8 cellular contexts compared by ENCODE assay signal in the genomic region with DNA sequence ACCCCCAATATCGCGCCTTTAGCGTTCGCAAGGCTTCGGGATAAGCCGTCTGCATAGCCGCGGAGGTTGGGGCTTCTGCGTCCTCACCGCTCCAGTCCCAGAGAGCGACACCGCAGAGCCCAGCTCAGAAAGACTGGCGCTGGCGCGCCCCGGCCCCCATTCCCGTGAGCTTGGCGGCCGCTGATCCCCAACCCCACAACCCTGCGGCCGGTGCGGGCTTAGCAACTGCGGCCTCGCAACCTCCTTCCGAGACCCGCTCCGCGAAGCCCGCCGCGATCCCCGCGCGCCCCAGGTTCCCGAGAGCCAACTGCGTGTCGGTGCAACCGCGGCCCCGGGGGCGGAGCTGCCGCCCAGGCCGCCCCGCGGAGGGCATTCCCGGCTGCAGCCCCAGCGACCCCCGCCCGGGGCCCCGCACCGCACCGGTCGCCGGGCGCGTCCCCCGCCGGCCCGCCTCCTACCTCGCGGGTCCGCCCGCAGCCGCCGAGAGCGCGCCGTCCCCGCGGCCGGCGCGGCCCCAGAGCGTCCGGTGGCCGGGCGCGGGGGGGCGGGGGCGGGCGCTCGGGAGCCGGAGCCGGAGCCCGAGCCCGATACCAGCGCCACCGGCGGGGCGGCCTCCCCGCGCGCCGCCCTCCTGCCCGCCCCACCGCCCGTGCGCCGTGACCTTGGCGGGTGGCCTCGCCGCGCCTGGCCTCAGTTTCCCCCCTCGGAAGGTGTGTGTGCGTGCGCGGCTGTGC.
DNase-seq lines count a peak whose midpoint lies in the region; ATAC-seq, FAIRE-seq and TF ChIP-seq lines count a peak whose summit lies in the region.

No MANE protein-coding gene starts in this region.

- H3K9me3 ChIP-seq in Caco-2 (no peaks in the 10 kb centered on the region), HAP-1 (no peaks in the 10 kb centered on the region), pancreas (no peaks in the 10 kb centered on the region)

- DNase-seq in Caco-2 (peak in 1 of 2 experiments; percentile 52), HAP-1 (ENCODE audit: low spot score in 2 of 2) (peak; percentile 18 to 55), WTC11 (ENCODE audit: low spot score) (peak; percentile 57), frontal cortex (ENCODE audit: low spot score in 2 of 2) (peak; percentile 72 to 78), pancreas (peak in 5 of 6 donors; percentile 39 to 83 (median 55)), NCI-H2081 (lab: John Stamatoyannopoulos, UW) (no peak)

- H3K4me3 ChIP-seq in Caco-2 (ENCODE audit: low read depth, low read length) (peak overlapping the region; percentile 96), HAP-1 (peak overlapping the region; percentile 61), pancreas (peak overlapping the region; percentile 51 to 86 (median 70))

- H3K36me3 Mint-ChIP-seq in Caco-2 (ENCODE audit: insufficient read depth, unreplicated experiment) (no peaks in the 10 kb centered on the region), WTC11 (no peaks in the 10 kb centered on the region)

- POLR2A ChIA-PET in Caco-2 (lab: Charles Lee) (interaction anchor here (0.6 to 1.0 kb wide), 3 partner anchors 14 to 152 kb away, joined by 3 to 6 read pairs (median 5); partner anchors contain the start of gene RPL32), WTC11 (lab: Charles Lee) (interaction anchor here (1.1 kb wide), 1 partner anchor 34 kb away, joined by 3 read pairs; no protein-coding TSS in a partner anchor)

- no peaks in the 10 kb centered on the region for H3K9me3 Mint-ChIP-seq in Caco-2 (ENCODE audit: unreplicated experiment)
- no peaks in the 10 kb centered on the region for H3K9me3 Mint-ChIP-seq in WTC11

- no peaks in the 10 kb centered on the region for H3K36me3 ChIP-seq in Caco-2 (ENCODE audit: control insufficient read depth, insufficient read depth, low read length)
- no peaks in the 10 kb centered on the region for H3K36me3 ChIP-seq in HAP-1 (replicated peaks)
- no peaks in the 10 kb centered on the region for H3K36me3 ChIP-seq in pancreas

- FAIRE-seq in frontal cortex (lab: Jason Lieb, UNC) (no peak), pancreas (lab: Jason Lieb, UNC) (no peak)

- no TSS peak for BruUV-seq in Caco-2 (replicated peaks; lab: Mats Ljungman, UMichigan)

- H3K4me1 ChIP-seq in Caco-2 (peaks cover 10% of the 10 kb centered on the region), HAP-1 (no peaks in the 10 kb centered on the region; the same call in 1 of the 2 replicates), pancreas (peaks cover 7 to 19% (median 16%) of the 10 kb centered on the region in 3 donors)

- ATAC-seq in WTC11: peak; percentile 32
- ATAC-seq in pancreas: peak; percentile 3 to 23 (median 10)
- no peak for ATAC-seq in HG03469 (IDR thresholded peaks at IDR 0.05; ENCODE audit: unreplicated experiment)
- ATAC-seq in GM21381 (IDR thresholded peaks at IDR 0.05; ENCODE audit: unreplicated experiment): no peak

- H3K4me1 Mint-ChIP-seq in Caco-2 (ENCODE audit: low read depth, unreplicated experiment) (no peaks in the 10 kb centered on the region), WTC11 (peaks cover 14% of the 10 kb centered on the region)

- no peaks in the 10 kb centered on the region for H3K27me3 ChIP-seq in Caco-2 (replicated peaks; ENCODE audit: control insufficient read depth, insufficient read depth, low read length)
- no peaks in the 10 kb centered on the region for H3K27me3 ChIP-seq in HAP-1 (ENCODE audit: low read depth)
- no peaks in the 10 kb centered on the region for H3K27me3 ChIP-seq in pancreas

- TF ChIP-seq CTCF in Caco-2 (IDR thresholded peaks at IDR 0.05; ENCODE audit: insufficient read depth in 1 of 2, low read depth in 1 of 2, low read length in 1 of 2, severe bottlenecking in 1 of 2, unreplicated experiment in 1 of 2): no peak
- TF ChIP-seq CTCF in WTC11 (IDR thresholded peaks at IDR 0.05): no peak
- TF ChIP-seq CTCF in pancreas (IDR thresholded peaks at IDR 0.05): no peak

- intact Hi-C loops in Caco-2 (cut with micrococcal nuclease; ENCODE audit: unreplicated experiment) (no loop called here), pancreas (cut with DNase I) (no loop called here)

- no peak overlapping the region for H3K27ac Mint-ChIP-seq in Caco-2 (ENCODE audit: unreplicated experiment)
- no peak overlapping the region for H3K27ac Mint-ChIP-seq in WTC11

- WGBS in pancreas, 2 donors: 0 to 1% methylated on average over 71 to 107 of the region's 107 CpGs

- no peaks in the 10 kb centered on the region for H3K27me3 Mint-ChIP-seq in Caco-2 (ENCODE audit: insufficient read depth, unreplicated experiment)
- peaks cover 6% of the 10 kb centered on the region for H3K27me3 Mint-ChIP-seq in WTC11 (ENCODE audit: low read depth)

- H3K4me3 Mint-ChIP-seq in Caco-2 (ENCODE audit: unreplicated experiment) (peak overlapping the region; percentile 96), WTC11 (peak overlapping the region; percentile 79)

- in situ Hi-C loops in HAP-1 (cut with MboI; ENCODE audit: low sequenced_read_pairs): no loop called here

- CTCF ChIA-PET in Caco-2 (lab: Charles Lee) (interaction anchor here (0.6 to 1.8 kb wide), 4 partner anchors 27 to 415 kb away, joined by 3 to 11 read pairs (median 8); no protein-coding TSS in a partner anchor), WTC11 (lab: Charles Lee) (interaction anchor here (0.7 to 4.5 kb wide), 15 partner anchors 9 to 288 kb away, joined by 3 to 76 read pairs (median 5); no protein-coding TSS in a partner anchor)

- peak overlapping the region; percentile 78 to 87 (median 84) for H3K27ac ChIP-seq in pancreas

TF ChIP-seq in WTC11, 78 proteins besides CTCF, POLR2A, EP300 and RAD21:
- TF ChIP-seq TEAD1 (CRISPR knock-in tag; IDR thresholded peaks at IDR 0.05) (no peak), SP1 (CRISPR knock-in tag; conservative IDR thresholded peaks at IDR 0.05) (peak; percentile 52; the same call in 1 of the 2 replicates)

Comparison
In these comparisons a context has a peak if more than half of its experiments do, and no peak if none do; other contexts are left out.
1. DNase-seq: peak in HAP-1 (2 of 2), WTC11 (single experiment), frontal cortex (2 of 2) and pancreas (5 of 6); none in NCI-H2081 (0 of 2).
2. ATAC-seq: peak in WTC11 (single experiment) and pancreas (4 of 4); none in HG03469 (single experiment) and GM21381 (single experiment).
3. Peak in every context shown above with its lines, with median percentiles within 50 percentile points of each other: H3K4me3 ChIP-seq.